In the genomic region with DNA sequence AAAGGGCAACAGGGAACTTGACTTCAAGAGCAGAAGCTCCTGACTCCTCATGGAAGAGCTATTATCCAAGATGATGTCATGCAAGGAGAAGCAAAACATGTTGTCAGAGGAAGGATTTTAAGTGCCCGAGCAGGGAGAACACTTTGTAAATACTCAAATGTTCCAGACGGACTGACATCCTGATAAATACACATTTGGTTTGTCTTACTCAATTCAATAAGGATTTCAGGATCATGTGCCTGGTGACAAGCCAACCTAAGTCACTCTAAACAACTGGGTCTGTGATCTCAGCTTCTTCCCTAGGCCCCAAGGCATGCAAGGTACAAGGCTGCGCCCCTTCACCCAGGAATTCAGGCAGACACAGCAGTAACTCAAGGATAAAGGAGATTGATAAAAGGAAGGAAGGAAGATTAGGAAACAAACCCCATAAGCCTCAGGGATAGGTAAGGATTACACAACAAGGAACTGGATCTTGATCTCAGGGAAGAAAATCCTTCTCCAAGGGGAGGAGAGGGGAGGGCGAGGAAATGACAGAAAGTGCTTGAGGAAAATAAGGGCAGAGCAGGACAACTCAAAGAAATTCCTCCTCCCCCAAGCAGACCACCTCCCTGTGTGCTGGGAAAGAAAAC, we compare ENCODE assay signal across 16 cellular contexts. TPM values are rescaled to one million over a fixed set of nuclear protein-coding genes. Genes with fewer than 3 reads are reported as not detected.
DNase-seq lines count a peak whose midpoint lies in the region; ATAC-seq and TF ChIP-seq lines count a peak whose summit lies in the region.
"Had no signal": no experiment of that assay in that cellular context is flagged by ENCODE, and none has a peak within 500 bp of the region (broad histone marks: within the 10 kb centered on the region; RNA-seq: fewer than 3 reads in every experiment).

No MANE protein-coding gene starts in this region.

- H3K4me3 Mint-ChIP-seq in T-cell, result no peak overlapping the region
- no peak overlapping the region for H3K4me3 Mint-ChIP-seq in activated naive CD8-positive, alpha-beta T cell treated with anti-CD3 and anti-CD28 coated beads for 36 hours
- H3K4me3 Mint-ChIP-seq: activated CD4-positive, alpha-beta T cell treated with anti-CD3 and anti-CD28 coated beads, Interleukin-2, amount 10 ng/mL, durations not matched to agents 24 days and 14 days; activated T-helper 1 cell treated with anti-CD3 and anti-CD28 coated beads, Interleukin-12 subunit alpha, Interleukin-12 subunit beta, Interleukin-2, Interleukin-4 antibody, amounts not matched to agents 30 ng/mL and 10 ng/mL and 1 ng/mL, durations not matched to agents 14 hours and 24 hours and 36 hours had no signal

- ATAC-seq in lower lobe of right lung (peak; percentile 52 to 67), thoracic aorta (ENCODE audit: insufficient number of reproducible peaks, low FRiP score, low read depth) (no peak), T-cell (replicated peaks in 1 of 4) (no peak), PC-3 (no peak)
- ATAC-seq: body of pancreas had no signal

- H3K9me2 ChIP-seq in PC-3 (replicated peaks; ENCODE audit: low read length), result no peaks in the 10 kb centered on the region

- no peak for TF ChIP-seq CTCF in lower lobe of right lung (IDR thresholded peaks at IDR 0.05)
- TF ChIP-seq CTCF in thoracic aorta (IDR thresholded peaks at IDR 0.05), result no peak
- TF ChIP-seq CTCF in PC-3 (conservative IDR thresholded peaks at IDR 0.05; ENCODE audit: low read depth, low read length), result no peak

- intact Hi-C loops in lower lobe of right lung (cut with DNase I), result no loop called here
- intact Hi-C loops in PC-3 (cut with micrococcal nuclease), result no loop called here

- BruUV-seq in PC-3 (replicated peaks; lab: Mats Ljungman, UMichigan), result no TSS peak

- H3K79me2 ChIP-seq in PC-3 (ENCODE audit: low read length), result no peaks in the 10 kb centered on the region

- H2AFZ ChIP-seq in PC-3 (ENCODE audit: low read length), result no peak overlapping the region

- H3K27me3 Mint-ChIP-seq in T-cell, result peaks cover 12 to 24% of the 10 kb centered on the region in 2 donors
- H3K27me3 Mint-ChIP-seq in activated naive CD8-positive, alpha-beta T cell treated with anti-CD3 and anti-CD28 coated beads for 36 hours, result peaks cover 3% of the 10 kb centered on the region

- no peaks in the 10 kb centered on the region for H3F3A ChIP-seq in PC-3 (ENCODE audit: low read length, unreplicated experiment)

- H3K4me3 ChIP-seq in lower lobe of right lung, result no peak overlapping the region
- H3K4me3 ChIP-seq in thoracic aorta, result no peak overlapping the region
- H3K4me3 ChIP-seq in PC-3 (ENCODE audit: low read length), result no peak overlapping the region
- H3K4me3 ChIP-seq: BLaER1 treated with 17β-estradiol and CSF1 and Interleukin-3, amounts not matched to agents 10 nM and 100 nM; body of pancreas had no signal

- H3K9me3 Mint-ChIP-seq in T-cell, result no peaks in the 10 kb centered on the region
- H3K9me3 Mint-ChIP-seq in activated naive CD8-positive, alpha-beta T cell treated with anti-CD3 and anti-CD28 coated beads for 36 hours, result no peaks in the 10 kb centered on the region
- H3K9me3 Mint-ChIP-seq: activated CD4-positive, alpha-beta T cell treated with anti-CD3 and anti-CD28 coated beads, Interleukin-2, amount 10 ng/mL, durations not matched to agents 24 days and 14 days; activated T-helper 1 cell treated with anti-CD3 and anti-CD28 coated beads, Interleukin-12 subunit alpha, Interleukin-12 subunit beta, Interleukin-2, Interleukin-4 antibody, amounts not matched to agents 30 ng/mL and 10 ng/mL and 1 ng/mL, durations not matched to agents 14 hours and 24 hours and 36 hours had no signal

- H3K9me3 ChIP-seq in lower lobe of right lung, result no peaks in the 10 kb centered on the region
- no peaks in the 10 kb centered on the region for H3K9me3 ChIP-seq in thoracic aorta
- H3K9me3 ChIP-seq in PC-3 (ENCODE audit: low read length), result no peaks in the 10 kb centered on the region
- H3K9me3 ChIP-seq: BLaER1 treated with 17β-estradiol and CSF1 and Interleukin-3, amounts not matched to agents 10 nM and 100 nM; body of pancreas had no signal

- POLR2A ChIA-PET in T-cell (lab: Charles Lee), result no interaction called here
- POLR2A ChIA-PET in PC-3 (lab: Charles Lee; ENCODE audit: unreplicated experiment), result no interaction called here

- no peak overlapping the region for H3K9ac ChIP-seq in PC-3 (ENCODE audit: low read length)
- H3K9ac ChIP-seq: BLaER1 treated with 17β-estradiol and CSF1 and Interleukin-3, amounts not matched to agents 10 nM and 100 nM had no signal

- H3K36me3 ChIP-seq in lower lobe of right lung (peaks cover 4% of the 10 kb centered on the region), thoracic aorta (no peaks in the 10 kb centered on the region), PC-3 (ENCODE audit: low read depth, low read length) (no peaks in the 10 kb centered on the region)

- no peaks in the 10 kb centered on the region for H4K20me1 ChIP-seq in PC-3 (ENCODE audit: low read length)
- H4K20me1 ChIP-seq: BLaER1 treated with 17β-estradiol and CSF1 and Interleukin-3, amounts not matched to agents 10 nM and 100 nM had no signal

- CTCF ChIA-PET in T-cell (lab: Charles Lee), result no interaction called here
- CTCF ChIA-PET in PC-3 (lab: Charles Lee), result no interaction called here

- H3K4me1 Mint-ChIP-seq in T-cell, result no peaks in the 10 kb centered on the region
- H3K4me1 Mint-ChIP-seq in activated naive CD8-positive, alpha-beta T cell treated with anti-CD3 and anti-CD28 coated beads for 36 hours, result no peaks in the 10 kb centered on the region

- H3K4me1 ChIP-seq in lower lobe of right lung (peaks cover 8% of the 10 kb centered on the region), thoracic aorta (ENCODE audit: control insufficient read depth in 1 of 2, low read depth in 2 of 2) (peaks cover 19 to 44% of the 10 kb centered on the region in 2 donors), PC-3 (ENCODE audit: insufficient read depth, low read length) (no peaks in the 10 kb centered on the region; the same call in 1 of the 2 replicates)

- no peaks in the 10 kb centered on the region for H3K36me3 Mint-ChIP-seq in T-cell
- H3K36me3 Mint-ChIP-seq in activated naive CD8-positive, alpha-beta T cell treated with anti-CD3 and anti-CD28 coated beads for 36 hours, result no peaks in the 10 kb centered on the region

- H3K27ac ChIP-seq in lower lobe of right lung, result no peak overlapping the region
- H3K27ac ChIP-seq in thoracic aorta, result peak overlapping the region; percentile 19 to 39
- no peak overlapping the region for H3K27ac ChIP-seq in PC-3 (ENCODE audit: low read length)
- H3K27ac ChIP-seq: BLaER1 treated with 17β-estradiol and CSF1 and Interleukin-3, amounts not matched to agents 10 nM and 100 nM; body of pancreas; HL-60 had no signal

- no peaks in the 10 kb centered on the region for H3K27me3 ChIP-seq in lower lobe of right lung (ENCODE audit: low read depth)
- H3K27me3 ChIP-seq in thoracic aorta (replicated peaks; ENCODE audit: insufficient read depth), result no peaks in the 10 kb centered on the region
- 0 out of 2 replicates have a peak, but pooled peaks cover 12% of the 10 kb centered on the region for H3K27me3 ChIP-seq in PC-3 (ENCODE audit: low read length)
- H3K27me3 ChIP-seq: BLaER1 treated with 17β-estradiol and CSF1 and Interleukin-3, amounts not matched to agents 10 nM and 100 nM; body of pancreas had no signal

- DNase-seq in NCI-H2029 (lab: John Stamatoyannopoulos, UW), result peak; percentile 93
- peak; percentile 3 for DNase-seq in dermis blood vessel endothelial cell
- DNase-seq in lower lobe of right lung, result no peak
- DNase-seq in thoracic aorta (ENCODE audit: low spot score), result no peak
- DNase-seq in CD1c-positive myeloid dendritic cell (ENCODE audit: extremely low spot score), result no peak
- DNase-seq in T-cell, result no peak
- no peak for DNase-seq in PC-3
- no peak for DNase-seq in activated naive CD8-positive, alpha-beta T cell treated with anti-CD3 and anti-CD28 coated beads for 36 hours
- DNase-seq: activated CD4-positive, alpha-beta T cell treated with anti-CD3 and anti-CD28 coated beads, Interleukin-2, amount 10 ng/mL, durations not matched to agents 24 days and 14 days; body of pancreas; NCI-H2081 treated with DMSO at 0.1 percent for 48 hours had no signal

- H3K4me2 ChIP-seq in PC-3 (ENCODE audit: low read length), result no peak overlapping the region

- no peak overlapping the region for H3K27ac Mint-ChIP-seq in T-cell
- no peak overlapping the region for H3K27ac Mint-ChIP-seq in activated naive CD8-positive, alpha-beta T cell treated with anti-CD3 and anti-CD28 coated beads for 36 hours
- H3K27ac Mint-ChIP-seq: activated CD4-positive, alpha-beta T cell treated with anti-CD3 and anti-CD28 coated beads, Interleukin-2, amount 10 ng/mL, durations not matched to agents 24 days and 14 days; activated T-helper 1 cell treated with anti-CD3 and anti-CD28 coated beads, Interleukin-12 subunit alpha, Interleukin-12 subunit beta, Interleukin-2, Interleukin-4 antibody, amounts not matched to agents 30 ng/mL and 10 ng/mL and 1 ng/mL, durations not matched to agents 14 hours and 24 hours and 36 hours had no signal

RNA-seq across cellular contexts. Expression of gene CEBPE, which starts 26.9 kb away (rescaled TPM):
- not detected in 2 replicates for total RNA-seq in dermis blood vessel endothelial cell
- total RNA-seq in lower lobe of right lung, result 0.32 TPM
- total RNA-seq in thoracic aorta, result not detected
- under 1 TPM; 0.33 to 0.82 (median 0.53) TPM for total RNA-seq in T-cell
- not detected in 2 replicates for total RNA-seq in PC-3 (2014; rRNA removed)
- under 1 TPM; 0.45 to 0.68 TPM for total RNA-seq in activated naive CD8-positive, alpha-beta T cell treated with anti-CD3 and anti-CD28 coated beads for 36 hours
- total RNA-seq: activated T-helper 1 cell treated with anti-CD3 and anti-CD28 coated beads, Interleukin-12 subunit alpha, Interleukin-12 subunit beta, Interleukin-2, Interleukin-4 antibody, amounts not matched to agents 30 ng/mL and 10 ng/mL and 1 ng/mL, durations not matched to agents 14 hours and 24 hours and 36 hours; body of pancreas; lung microvascular endothelial cell; osteoblast had no signal

RNA-seq across cellular contexts. Expression of gene SLC7A8, which starts 37.6 kb away (rescaled TPM):
- 0.09 TPM in 1 of 2 replicates, not detected in the other for total RNA-seq in dermis blood vessel endothelial cell
- 36.8 TPM for total RNA-seq in lower lobe of right lung
- 10 to 100 TPM; 18.4 to 28.0 TPM for total RNA-seq in thoracic aorta
- total RNA-seq in T-cell, result 1 to 10 TPM in 4 of 5 donors, under 1 TPM in 1; 0.33 to 8.1 (median 5.9) TPM
- 0.63 and 3.8 TPM in 2 replicates for total RNA-seq in PC-3 (2014; rRNA removed)
- 1 to 10 TPM; 2.5 to 2.8 TPM for total RNA-seq in activated naive CD8-positive, alpha-beta T cell treated with anti-CD3 and anti-CD28 coated beads for 36 hours
- total RNA-seq: activated CD4-positive, alpha-beta T cell treated with anti-CD3 and anti-CD28 coated beads, Interleukin-2, amount 10 ng/mL, durations not matched to agents 24 days and 14 days; activated T-helper 1 cell treated with anti-CD3 and anti-CD28 coated beads, Interleukin-12 subunit alpha, Interleukin-12 subunit beta, Interleukin-2, Interleukin-4 antibody, amounts not matched to agents 30 ng/mL and 10 ng/mL and 1 ng/mL, durations not matched to agents 14 hours and 24 hours and 36 hours; lung microvascular endothelial cell had no signal

RNA-seq across cellular contexts. Expression of gene CIROP, which starts 41.1 kb away (rescaled TPM):
- total RNA-seq in dermis blood vessel endothelial cell (not detected in 2 replicates), lower lobe of right lung (not detected), thoracic aorta (1 to 10 TPM in 1 of 2 donors, not detected in 1; 1.1 TPM), T-cell (not detected), PC-3 (2014; rRNA removed) (not detected in 2 replicates)
- not detected for total RNA-seq in activated naive CD8-positive, alpha-beta T cell treated with anti-CD3 and anti-CD28 coated beads for 36 hours
- total RNA-seq: activated CD4-positive, alpha-beta T cell treated with anti-CD3 and anti-CD28 coated beads, Interleukin-2, amount 10 ng/mL, durations not matched to agents 24 days and 14 days; activated T-helper 1 cell treated with anti-CD3 and anti-CD28 coated beads, Interleukin-12 subunit alpha, Interleukin-12 subunit beta, Interleukin-2, Interleukin-4 antibody, amounts not matched to agents 30 ng/mL and 10 ng/mL and 1 ng/mL, durations not matched to agents 14 hours and 24 hours and 36 hours; body of pancreas; lung microvascular endothelial cell; osteoblast had no signal

RNA-seq across cellular contexts. Expression of gene C14orf119, which starts 50.6 kb away (rescaled TPM):
- total RNA-seq in dermis blood vessel endothelial cell (43.0 and 52.2 TPM in 2 replicates), lower lobe of right lung (53.3 TPM), thoracic aorta (10 to 100 TPM; 18.0 to 18.4 TPM), T-cell (10 to 100 TPM in 4 of 5 donors, 1 to 10 TPM in 1; 9.5 to 47.7 (median 43.6) TPM), PC-3 (2014; rRNA removed) (26.7 and 49.6 TPM in 2 replicates)
- total RNA-seq in activated naive CD8-positive, alpha-beta T cell treated with anti-CD3 and anti-CD28 coated beads for 36 hours, result 10 to 100 TPM; 52.0 to 57.0 TPM

RNA-seq across cellular contexts. Expression of gene ACIN1, which starts 51.0 kb away (rescaled TPM):
- total RNA-seq in dermis blood vessel endothelial cell, result 65.2 and 76.2 TPM in 2 replicates
- 163 TPM for total RNA-seq in lower lobe of right lung
- 100 to 1,000 TPM; 117 to 154 TPM for total RNA-seq in thoracic aorta
- total RNA-seq in T-cell, result 100 to 1,000 TPM; 277 to 326 (median 290) TPM
- total RNA-seq in PC-3 (2014; rRNA removed), result 112 and 116 TPM in 2 replicates
- total RNA-seq in activated naive CD8-positive, alpha-beta T cell treated with anti-CD3 and anti-CD28 coated beads for 36 hours, result 100 to 1,000 TPM; 160 to 174 TPM

Comparison
In these comparisons a context has a peak if more than half of its experiments do, and no peak if none do; other contexts are left out.
1. DNase-seq: peak in NCI-H2029 (single experiment) and dermis blood vessel endothelial cell (single experiment); none in lower lobe of right lung (single experiment), thoracic aorta (single experiment), CD1c-positive myeloid dendritic cell (single experiment), T-cell (0 of 34), PC-3 (single experiment) and activated naive CD8-positive, alpha-beta T cell treated with anti-CD3 and anti-CD28 coated beads for 36 hours (single experiment).
2. ATAC-seq: peak in lower lobe of right lung (2 of 2); none in thoracic aorta (single experiment), T-cell (0 of 4) and PC-3 (single experiment).
3. H3K27ac ChIP-seq: peak in thoracic aorta (2 of 2); none in lower lobe of right lung (single experiment) and PC-3 (single experiment).